10 cellular contexts compared by ENCODE assay signal in the genomic region with DNA sequence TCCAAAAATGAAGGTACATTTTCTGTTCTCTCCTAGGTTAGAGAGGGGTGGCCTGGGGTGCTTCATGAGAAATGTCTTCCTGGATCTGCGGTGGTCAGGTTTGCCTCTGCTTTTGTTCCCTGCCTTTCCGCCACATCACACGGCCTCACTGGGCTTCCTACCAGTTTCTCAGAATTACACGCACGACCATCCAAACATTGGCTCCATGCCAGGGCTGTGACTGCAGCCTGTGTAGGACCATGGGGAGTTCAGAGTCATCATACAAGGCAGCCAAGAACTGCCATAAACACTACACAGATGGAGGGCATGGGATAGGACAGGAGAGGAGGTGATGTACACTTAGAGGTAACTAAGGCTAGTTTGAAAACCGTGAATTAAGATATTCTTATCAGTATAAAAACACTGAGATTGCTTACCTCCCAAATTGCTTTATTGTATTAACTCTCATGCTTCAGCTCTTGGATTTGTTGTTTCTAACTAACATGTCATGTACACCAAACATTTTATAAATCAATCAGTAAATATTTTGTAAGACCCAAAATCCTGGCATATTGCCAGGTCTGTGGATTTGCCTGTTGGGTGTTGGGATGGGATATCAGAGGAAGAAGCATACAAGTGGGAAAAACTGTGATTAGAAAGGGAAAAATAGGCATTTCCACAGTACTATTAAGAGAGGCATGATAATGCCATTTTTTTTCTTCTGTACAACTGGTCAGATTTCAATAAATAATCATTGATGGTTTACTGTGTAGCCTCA. TPM values are rescaled to one million over a fixed set of nuclear protein-coding genes. Genes with fewer than 3 reads are reported as not detected.
A peak's percentile ranks its signal among the peaks of the same experiment; 100 is the strongest.
DNase-seq lines count a peak whose midpoint lies in the region; TF ChIP-seq lines count a peak whose summit lies in the region.
"Had no signal": no experiment of that assay in that cellular context is flagged by ENCODE, and none has a peak within 500 bp of the region (broad histone marks: within the 10 kb centered on the region; RNA-seq: fewer than 3 reads in every experiment).

No MANE protein-coding gene starts in this region.

- in situ Hi-C loops in ACHN (cut with HindIII; ENCODE audit: low pct_ligation_motif_present, low pct_unique_long_range_greater_than_20kb, low sequenced_read_pairs): loop anchor here (25.0 kb wide), 1 partner anchor 144 kb away; a partner anchor contains a TSS

- H3K4me1 ChIP-seq in Peyer's patch: no peaks in the 10 kb centered on the region

- H3K9me3 ChIP-seq in Peyer's patch: no peaks in the 10 kb centered on the region

- TF ChIP-seq POLR2A in Peyer's patch (IDR thresholded peaks at IDR 0.05): no peak

- no peak overlapping the region for H3K4me3 ChIP-seq in Peyer's patch

- H3K27ac ChIP-seq in Peyer's patch: no peak overlapping the region

- H3K36me3 ChIP-seq in Peyer's patch: no peaks in the 10 kb centered on the region

- TF ChIP-seq CTCF in Peyer's patch (IDR thresholded peaks at IDR 0.05): no peak

- H3K27me3 ChIP-seq in Peyer's patch: no peaks in the 10 kb centered on the region

- DNase-seq in NCI-H345 (lab: John Stamatoyannopoulos, UW) (peak; percentile 0), NCI-H345 treated with DMSO at 0.1 percent for 48 hours (lab: John Stamatoyannopoulos, UW; ENCODE audit: unreplicated experiment) (no peak), SK-N-DZ (ENCODE audit: low spot score) (peak; percentile 18), globus pallidus (ENCODE audit: low spot score) (peak; percentile 61), NOMO-1 treated with dmso at 0.1 percent for 144 hours (lab: John Stamatoyannopoulos, UW; ENCODE audit: unreplicated experiment) (no peak), ACHN (no peak), Peyer's patch (no peak)
- DNase-seq in stimulated activated CD8-positive, alpha-beta memory T cell treated with anti-CD3 and anti-CD28 coated beads, Interleukin-4, amount 100 ng/mL, for 48 hours: peak; percentile 41
- DNase-seq: activated naive CD4-positive, alpha-beta T cell treated with anti-CD3 and anti-CD28 coated beads, Interleukin-2, amount 50 U/mL, for 16 hours; HCEC 1CT had no signal

RNA-seq across cellular contexts. Expression of a gene that starts 45.2 kb away (rescaled TPM):
- polyA plus RNA-seq in SK-N-DZ (2014; cell fraction: cytosol; rRNA removed): 5.2 and 8.0 TPM in 2 replicates
- 7.1 and 7.8 TPM in 2 replicates for polyA plus RNA-seq in SK-N-DZ (2014; cell fraction: nucleus; rRNA removed)
- total RNA-seq in Peyer's patch: 1 to 10 TPM; 4.7 to 9.2 (median 7.1) TPM

Comparison
In these comparisons a context has a peak if more than half of its experiments do, and no peak if none do; other contexts are left out.
1. DNase-seq: peak in NCI-H345 (single experiment), SK-N-DZ (single experiment), globus pallidus (single experiment) and stimulated activated CD8-positive, alpha-beta memory T cell treated with anti-CD3 and anti-CD28 coated beads, Interleukin-4, amount 100 ng/mL, for 48 hours (single experiment); none in NCI-H345 treated with DMSO at 0.1 percent for 48 hours (single experiment), NOMO-1 treated with dmso at 0.1 percent for 144 hours (single experiment), ACHN (single experiment) and Peyer's patch (0 of 3).